22 cellular contexts compared by ENCODE assay signal in genomic region chr11:46397526-46397925, GRCh38. TPM values are rescaled to one million over a fixed set of nuclear protein-coding genes. Genes with fewer than 3 reads are reported as not detected.
"Had no signal": no experiment of that assay in that cellular context is flagged by ENCODE, and none has a peak within 500 bp of the region (broad histone marks: within the 10 kb centered on the region; RNA-seq: fewer than 3 reads in every experiment).

No MANE protein-coding gene starts in this region.

- FAIRE-seq: RCC 7860 had no signal

- H3K9me3 ChIP-seq: MG63, SJCRH30 had no signal

- H3K27me3 ChIP-seq: MG63, SJCRH30 had no signal

- DNase-seq: IMR-90, Karpas-422, KG1, MG63, NCI-H1092, NCI-H1105 treated with DMSO at 0.1 percent for 48 hours, NCI-H1417 treated with DMSO at 0.1 percent for 48 hours, NCI-H146, NCI-H1694 treated with DMSO at 0.1 percent for 48 hours, NCI-H1930, NCI-H2081, NCI-H2107, NCI-H2227 treated with DMSO at 0.1 percent for 48 hours, NCI-H524, NCI-H69, NCI-H774, RPMI8226, SHP77 treated with DMSO at 0.1 percent for 48 hours, SJCRH30 had no signal

- ATAC-seq: SK-N-SH treated with all-trans-retinoic acid at 6 μM for 48 hours had no signal

- H3K4me3 ChIP-seq: MG63, SJCRH30 had no signal

- H3K27ac ChIP-seq: SJCRH30 had no signal

- H3K36me3 ChIP-seq: MG63 had no signal

RNA-seq across cellular contexts. Expression of gene CHRM4, which starts 6.0 kb away (rescaled TPM):
- total RNA-seq: NCI-H460 had no signal
